18 cellular contexts compared by ENCODE assay signal in genomic region chr6:111176038-111176762, GRCh38.
"Had no signal": no experiment of that assay in that cellular context is flagged by ENCODE, and none has a peak within 500 bp of the region (broad histone marks: within the 10 kb centered on the region; RNA-seq: fewer than 3 reads in every experiment).

No MANE protein-coding gene starts in this region.

- H3K4me3 ChIP-seq: esophagus squamous epithelium, gastroesophageal sphincter, tibial artery, upper lobe of left lung, uterus had no signal

- H3K9me3 ChIP-seq: esophagus squamous epithelium, gastroesophageal sphincter, neutrophil, tibial artery, upper lobe of left lung, uterus had no signal

- H3K36me3 ChIP-seq: esophagus squamous epithelium, gastroesophageal sphincter, neutrophil, tibial artery, upper lobe of left lung, uterus had no signal

- H3K27me3 ChIP-seq: esophagus squamous epithelium, gastroesophageal sphincter, neutrophil, tibial artery, upper lobe of left lung, uterus had no signal

- ATAC-seq: gastroesophageal sphincter; left ventricle myocardium superior; naive thymus-derived CD4-positive, alpha-beta T cell; right cardiac atrium; stimulated activated effector memory CD8-positive, alpha-beta T cell treated with anti-CD3 and anti-CD28 coated beads, Interleukin-12 subunit alpha, Interleukin-12 subunit beta, amount 100 ng/mL, for 72 hours; stimulated activated naive CD8-positive, alpha-beta T cell treated with anti-CD3 and anti-CD28 coated beads, Interleukin-15, Interleukin-2, amounts not matched to agents 100 U/mL and 50 U/mL, for 24 hours had no signal

- H3K27ac ChIP-seq: esophagus squamous epithelium, gastroesophageal sphincter, neutrophil, tibial artery, upper lobe of left lung, uterus had no signal

- H3K4me1 ChIP-seq: esophagus squamous epithelium, gastroesophageal sphincter, tibial artery, upper lobe of left lung, uterus had no signal

- FAIRE-seq: colon, keratinocyte had no signal

- DNase-seq: esophagus squamous epithelium; foreskin fibroblast; glutamatergic neuron; immature natural killer cell; left ventricle myocardium superior; naive thymus-derived CD4-positive, alpha-beta T cell; right cardiac atrium; stimulated activated CD4-positive, alpha-beta T cell treated with anti-CD3 and anti-CD28 coated beads, Interleukin-4, amount 100 ng/mL, for 1 hour; stimulated activated CD8-positive, alpha-beta memory T cell treated with anti-CD3 and anti-CD28 coated beads, Interleukin-4, amount 100 ng/mL, for 48 hours; stimulated activated naive CD8-positive, alpha-beta T cell treated with anti-CD3 and anti-CD28 coated beads, Interleukin-15, Interleukin-2, amounts not matched to agents 100 U/mL and 50 U/mL, for 24 hours; tibial artery; upper lobe of left lung; uterus had no signal
